17 cellular contexts compared by ENCODE assay signal in genomic region chr4:40216622-40217366, GRCh38. TPM values are rescaled to one million over a fixed set of nuclear protein-coding genes. Genes with fewer than 3 reads are reported as not detected.
DNase-seq lines count a peak whose midpoint lies in the region; ATAC-seq, FAIRE-seq and TF ChIP-seq lines count a peak whose summit lies in the region.
"Had no signal": no experiment of that assay in that cellular context is flagged by ENCODE, and none has a peak within 500 bp of the region (broad histone marks: within the 10 kb centered on the region; RNA-seq: fewer than 3 reads in every experiment).

No MANE protein-coding gene starts in this region.

- CTCF ChIA-PET in A673 (lab: Charles Lee) (interaction anchor here (0.6 kb wide), 1 partner anchor 502 kb away, joined by 3 read pairs; no protein-coding TSS in a partner anchor), GM12878 (lab: Yijun Ruan, JAX) (no interaction called here)
- CTCF ChIA-PET in CD8-positive, alpha-beta memory T cell (lab: Charles Lee) = interaction anchor here (0.7 to 3.9 kb wide), 8 partner anchors 12 to 101 kb away, joined by 3 to 21 read pairs (median 4); no protein-coding TSS in a partner anchor

- H3K4me3 ChIP-seq in A673 (ENCODE audit: low read depth, low read length, poor library complexity, severe bottlenecking) (no peak overlapping the region), GM12878 (no peak overlapping the region)
- H3K4me3 ChIP-seq in CD8-positive, alpha-beta memory T cell (ENCODE audit: low read length) = no peak overlapping the region
- H3K4me3 ChIP-seq: cardiac muscle cell, MG63, mucosa of descending colon, sigmoid colon, thyroid gland had no signal

- peak overlapping the region; percentile 85 to 98 (median 92) for H3K27ac Mint-ChIP-seq in CD8-positive, alpha-beta memory T cell

- H3K4me1 Mint-ChIP-seq in CD8-positive, alpha-beta memory T cell = peaks cover 94 to 100% (median 98%) of the 10 kb centered on the region in 3 donors

- SMC1A ChIA-PET in GM12878 (lab: Charles Lee; ENCODE audit: uncharacterized antibody, unreplicated experiment) = interaction anchor here (1.1 to 15.0 kb wide), 4 partner anchors 9 to 64 kb away, joined by 3 to 336 read pairs (median 82); partner anchors contain the start of gene RHOH

- no TSS peak for BruUV-seq in A673 (replicated peaks; lab: Mats Ljungman, UMichigan)
- TSS peak; percentile 0 for BruUV-seq in GM12878 (replicated peaks; lab: Mats Ljungman, UMichigan)

- WGBS in GM12878 (ENCODE audit: insufficient coverage, insufficient replicate concordance, low lambda C conversion rate, missing lambda C conversion rate) = 7% methylated on average over 4 of the region's 4 CpGs

- H3K27ac ChIP-seq in A673 (ENCODE audit: low read depth, low read length, poor library complexity, severe bottlenecking) = peak overlapping the region; percentile 5
- H3K27ac ChIP-seq in CD8-positive, alpha-beta memory T cell (ENCODE audit: low read depth, low read length) = no peak overlapping the region
- H3K27ac ChIP-seq in GM12878 (ENCODE audit: control insufficient read depth, insufficient read depth) = no peak overlapping the region
- H3K27ac ChIP-seq: cardiac muscle cell, sigmoid colon, thyroid gland had no signal

- TF ChIP-seq POLR2A in GM12878 (IDR thresholded peaks at IDR 0.05; ENCODE audit: low read depth, low read length) = 0 out of 2 replicates have a peak, but pooled peaks have one; percentile 23

- no peak for DNase-seq in A673 (ENCODE audit: low spot score)
- no peak for DNase-seq in CD8-positive, alpha-beta memory T cell
- no peak for DNase-seq in GM12878 (ENCODE audit: low read depth, low spot score)
- no peak for DNase-seq in iPS-NIHi7 (ENCODE audit: extremely low spot score)
- no peak for DNase-seq in middle frontal gyrus (ENCODE audit: extremely low spot score, low spot score)
- no peak for DNase-seq in NOMO-1 treated with dmso at 0.1 percent for 144 hours (lab: John Stamatoyannopoulos, UW; ENCODE audit: unreplicated experiment)
- DNase-seq: MG63, mucosa of descending colon, NCI-H1694 treated with DMSO at 0.1 percent for 48 hours, NCI-H446, sigmoid colon, thyroid gland had no signal

- peaks cover 0 to 2% (median 0%) of the 10 kb centered on the region in 5 donors for H3K9me3 Mint-ChIP-seq in CD8-positive, alpha-beta memory T cell

- H3K9me3 ChIP-seq in A673 (ENCODE audit: low read depth, low read length, poor library complexity, severe bottlenecking) (peaks cover 10% of the 10 kb centered on the region), GM12878 (replicated peaks; ENCODE audit: control insufficient read depth, insufficient read depth, low read length) (peaks cover 4% of the 10 kb centered on the region; the same call in 2 of the 3 replicates)
- H3K9me3 ChIP-seq in CD8-positive, alpha-beta memory T cell (ENCODE audit: low read length) = no peaks in the 10 kb centered on the region
- H3K9me3 ChIP-seq: MG63, mucosa of descending colon, sigmoid colon, thyroid gland had no signal

- ATAC-seq in SK-N-SH treated with all-trans-retinoic acid at 6 μM for 48 hours (peak; percentile 39), GM12878 (peak; percentile 7; the same call in 2 of the 3 replicates), HG02870 (IDR thresholded peaks at IDR 0.05; ENCODE audit: unreplicated experiment) (no peak)
- ATAC-seq: left lobe of liver, mucosa of descending colon had no signal

- TF ChIP-seq CTCF in A673 (conservative IDR thresholded peaks at IDR 0.05; ENCODE audit: low read depth, low read length) (no peak), GM12878 (IDR thresholded peaks at IDR 0.05 in 2 of 3, conservative IDR thresholded peaks at IDR 0.05 in 1 of 3; ENCODE audit: control insufficient read depth in 2 of 3, extremely low read depth in 1 of 3, insufficient read depth in 1 of 3, low read depth in 3 of 3, low read length in 3 of 3) (no peak)

- H3K36me3 ChIP-seq in A673 (ENCODE audit: insufficient read depth, low read length, poor library complexity, severe bottlenecking) (peaks cover 48% of the 10 kb centered on the region), GM12878 (ENCODE audit: control insufficient read depth in 2 of 2, insufficient read depth in 2 of 2, low read length in 1 of 2) (peaks cover 13 to 37% of the 10 kb centered on the region in 2 experiments)
- peaks cover 22% of the 10 kb centered on the region for H3K36me3 ChIP-seq in CD8-positive, alpha-beta memory T cell (ENCODE audit: insufficient read depth, low read length)
- H3K36me3 ChIP-seq: cardiac muscle cell, MG63, sigmoid colon, thyroid gland had no signal

- no peak overlapping the region for H3K4me2 ChIP-seq in GM12878 (ENCODE audit: control insufficient read depth, insufficient read depth)

- no peak overlapping the region for H3K9ac ChIP-seq in GM12878 (ENCODE audit: control insufficient read depth, insufficient read depth, low read length)

- H3K4me1 ChIP-seq in A673 (ENCODE audit: insufficient read depth, low read length, poor library complexity, severe bottlenecking) (peaks cover 30% of the 10 kb centered on the region), GM12878 (ENCODE audit: control insufficient read depth, insufficient read depth, low read length) (peaks cover 39% of the 10 kb centered on the region)
- H3K4me1 ChIP-seq in CD8-positive, alpha-beta memory T cell (ENCODE audit: insufficient read depth, low read length) = peaks cover 97% of the 10 kb centered on the region
- H3K4me1 ChIP-seq: sigmoid colon, thyroid gland had no signal

- no peak for TF ChIP-seq RAD21 in GM12878 (IDR thresholded peaks at IDR 0.05; ENCODE audit: insufficient read depth, low read depth, low read length)

- intact Hi-C loops in A673 (cut with micrococcal nuclease; ENCODE audit: unreplicated experiment) (no loop called here), GM12878 (cut with micrococcal nuclease; ENCODE audit: unreplicated experiment) (no loop called here)

- TF ChIP-seq EP300 in GM12878 (IDR thresholded peaks at IDR 0.05; ENCODE audit: borderline replicate concordance in 1 of 2, control insufficient read depth in 1 of 2, low read depth in 2 of 2, low read length in 2 of 2) = no peak

- H3K4me3 Mint-ChIP-seq in CD8-positive, alpha-beta memory T cell = peak overlapping the region; percentile 8 to 85 (median 71)

- H3K27me3 Mint-ChIP-seq in CD8-positive, alpha-beta memory T cell = peaks cover 0 to 2% of the 10 kb centered on the region in 2 donors

- POLR2A ChIA-PET in A673 (lab: Charles Lee; ENCODE audit: low non-redundant PET) = no interaction called here
- POLR2A ChIA-PET in CD8-positive, alpha-beta memory T cell (lab: Charles Lee) = interaction anchor here (0.5 to 4.4 kb wide), 7 partner anchors 10 to 94 kb away, joined by 3 to 33 read pairs (median 3); no protein-coding TSS in a partner anchor
- POLR2A ChIA-PET in GM12878 (lab: Charles Lee) = interaction anchor here (0.6 to 1.0 kb wide), 5 partner anchors 11 to 61 kb away, joined by 3 to 5 read pairs (median 4); no protein-coding TSS in a partner anchor

- peaks cover 98% of the 10 kb centered on the region for H3K79me2 ChIP-seq in GM12878 (ENCODE audit: control insufficient read depth, insufficient read depth, low read length)

- RAD21 ChIA-PET in GM12878 (lab: Charles Lee; ENCODE audit: unreplicated experiment) = no interaction called here

- no peak overlapping the region for H2AFZ ChIP-seq in GM12878 (ENCODE audit: control insufficient read depth, low read depth, low read length)

- H3K27me3 ChIP-seq in A673 (replicated peaks; ENCODE audit: insufficient read depth, low read depth, low read length, poor library complexity) (no peaks in the 10 kb centered on the region), GM12878 (replicated peaks in 1 of 2; ENCODE audit: control insufficient read depth in 2 of 2, insufficient read depth in 2 of 2, low read length in 1 of 2) (no peaks in the 10 kb centered on the region)
- no peaks in the 10 kb centered on the region for H3K27me3 ChIP-seq in CD8-positive, alpha-beta memory T cell (ENCODE audit: insufficient read depth, low read length, poor library complexity, severe bottlenecking)
- H3K27me3 ChIP-seq: cardiac muscle cell, MG63, sigmoid colon, thyroid gland had no signal

- H3K36me3 Mint-ChIP-seq in CD8-positive, alpha-beta memory T cell = peaks cover 7 to 82% (median 29%) of the 10 kb centered on the region in 3 donors

- FAIRE-seq in GM12878 (lab: Jason Lieb, UNC) = no peak

- H4K20me1 ChIP-seq in GM12878 (ENCODE audit: control insufficient read depth, insufficient read depth) = peaks cover 8% of the 10 kb centered on the region; the same call in 1 of the 2 replicates

- in situ Hi-C loops in GM12878 (cut with MboI) = no loop called here

TF ChIP-seq in SK-N-SH treated with all-trans-retinoic acid at 6 μM for 48 hours, 23 proteins besides CTCF, POLR2A, EP300 and RAD21 (continues in another document):
- no peak for TF ChIP-seq RARB (CRISPR knock-in tag; IDR thresholded peaks at IDR 0.05)
- no peak for TF ChIP-seq ZNF8 (CRISPR knock-in tag; IDR thresholded peaks at IDR 0.05)

TF ChIP-seq in GM12878, 131 proteins besides CTCF, POLR2A, EP300 and RAD21 (continues in another document):
- TF ChIP-seq JUNB (IDR thresholded peaks at IDR 0.05) = peak; percentile 37

RNA-seq across cellular contexts. Expression of gene RHOH, which starts 20.0 kb away (rescaled TPM):
- 66.8 and 74.2 TPM in 2 replicates for total RNA-seq in A673 (2021)
- total RNA-seq in CD8-positive, alpha-beta memory T cell = 100 to 1,000 TPM; 148 TPM
- 262 TPM for polyA plus RNA-seq in CD8-positive, alpha-beta memory T cell
- 89.6 and 93.8 TPM in 2 replicates for total RNA-seq in GM12878 (2013; cell fraction: nucleolus; rRNA removed)
- 47.2 and 49.3 TPM in 2 replicates for total RNA-seq in GM12878 (2014; rRNA removed)
- total RNA-seq in GM12878 (2014; rRNA removed; fragmentation: Illumina TruSeq; extraction: Trizol) = 46.5 and 48.1 TPM in 2 replicates
- total RNA-seq in GM12878 (2021) = 64.5 and 65.7 TPM in 2 replicates
- polyA plus RNA-seq in GM12878 (2011; ENCODE audit: low read depth) = 44.8 TPM
- polyA plus RNA-seq in GM12878 (2011; rRNA removed) = 120 and 128 TPM in 2 replicates
- 117 and 119 TPM in 2 replicates for polyA plus RNA-seq in GM12878 (2011; cell fraction: cytosol; rRNA removed)
- 75.7 and 87.1 TPM in 2 replicates for polyA plus RNA-seq in GM12878 (2011; cell fraction: nucleus; rRNA removed)
- 56.8 and 82.4 TPM in 2 replicates for polyA plus RNA-seq in GM12878 (2012)
- polyA plus RNA-seq in GM12878 (2014; fragmentation: Illumina TruSeq; extraction: Trizol) = 51.9 and 67.1 TPM in 2 replicates
- polyA plus RNA-seq in GM12878 (2014; fragmentation: Nextera tagmentation; extraction: Ambion mirVana) = 10 to 100 TPM; 48.9 to 78.4 TPM
- 48.4 and 49.5 TPM in 2 replicates for polyA plus RNA-seq in GM12878 (2014; rRNA removed)
- polyA plus RNA-seq in GM12878 (2016; fragmentation: Nextera tagmentation; extraction: Ambion mirVana) = 10 to 100 TPM; 63.8 to 64.4 TPM
- 176 and 260 TPM in 2 replicates for polyA minus RNA-seq in GM12878 (2011; rRNA and poly(A)+ RNA removed)
- polyA minus RNA-seq in GM12878 (2011; cell fraction: cytosol; rRNA and poly(A)+ RNA removed) = 56.8 and 63.4 TPM in 2 replicates
- polyA minus RNA-seq in GM12878 (2011; cell fraction: nucleus; rRNA and poly(A)+ RNA removed) = 91.3 and 105 TPM in 2 replicates
- total RNA-seq: cardiac muscle cell, osteoblast had no signal
- polyA plus RNA-seq: cardiac muscle cell had no signal
